ENCODE assay signal across 27 cellular contexts in genomic region chr1:200194477-200194876, GRCh38.
DNase-seq lines count a peak whose midpoint lies in the region; ATAC-seq, FAIRE-seq and TF ChIP-seq lines count a peak whose summit lies in the region.
"Had no signal": no experiment of that assay in that cellular context is flagged by ENCODE, and none has a peak within 500 bp of the region (broad histone marks: within the 10 kb centered on the region; RNA-seq: fewer than 3 reads in every experiment).

No MANE protein-coding gene starts in this region.

- TF ChIP-seq POLR2A in IMR-90 (IDR thresholded peaks at IDR 0.05; ENCODE audit: low read depth, low read length) = no peak

- H3K4me3 ChIP-seq in IMR-90 (ENCODE audit: insufficient read depth, low read depth, low read length) (no peak overlapping the region), bronchial epithelial cell (ENCODE audit: low read depth, low read length) (no peak overlapping the region)
- H3K4me3 ChIP-seq: BLaER1, GM12878 had no signal

- POLR2A ChIA-PET in IMR-90 (lab: Charles Lee; ENCODE audit: unreplicated experiment) = no interaction called here

- intact Hi-C loops in IMR-90 (cut with micrococcal nuclease) = no loop called here

- H2BK15ac ChIP-seq in IMR-90 (ENCODE audit: low read depth, low read length) = no peak overlapping the region

- H2AK5ac ChIP-seq in IMR-90 (ENCODE audit: low read depth, low read length) = peak overlapping the region; percentile 46; the same call in 1 of the 2 replicates

- no peaks in the 10 kb centered on the region for H3K9me3 ChIP-seq in IMR-90 (ENCODE audit: control insufficient read depth, insufficient read depth, low read length)
- H3K9me3 ChIP-seq: BE2C, BLaER1 had no signal

- no TSS peak for BruUV-seq in IMR-90 (replicated peaks; lab: Mats Ljungman, UMichigan)

- H3K9ac ChIP-seq in IMR-90 (ENCODE audit: low read depth, low read length) = no peak overlapping the region
- H3K9ac ChIP-seq: BLaER1 had no signal

- no peak for TF ChIP-seq RAD21 in IMR-90 (IDR thresholded peaks at IDR 0.05; ENCODE audit: low read length)

- H3K36me3 ChIP-seq in IMR-90 (ENCODE audit: control insufficient read depth, insufficient read depth, low read length) = no peaks in the 10 kb centered on the region
- H3K36me3 ChIP-seq in bronchial epithelial cell (ENCODE audit: control insufficient read depth, insufficient read depth, low read length) = no peaks in the 10 kb centered on the region
- H3K36me3 ChIP-seq: BE2C, BLaER1 had no signal

- no peaks in the 10 kb centered on the region for H3K4me1 Mint-ChIP-seq in activated CD8-positive, alpha-beta memory T cell treated with anti-CD3 and anti-CD28 coated beads, Interleukin-2, amount 10 ng/mL, durations not matched to agents 7 days and 5 days
- H3K4me1 Mint-ChIP-seq: CD14-positive monocyte; CD4-positive, alpha-beta memory T cell; CD4-positive, CD25-positive, alpha-beta regulatory T cell; CD8-positive, alpha-beta memory T cell had no signal

- H2BK5ac ChIP-seq in IMR-90 (ENCODE audit: low read depth, low read length, poor library complexity, severe bottlenecking) = no peak overlapping the region

- H2BK120ac ChIP-seq in IMR-90 (ENCODE audit: low read depth, low read length) = no peak overlapping the region

- 0 out of 2 replicates have a peak, but pooled peaks cover 4% of the 10 kb centered on the region for H3K9me1 ChIP-seq in IMR-90 (ENCODE audit: insufficient read depth, low read length)

- H3K23ac ChIP-seq in IMR-90 (ENCODE audit: low read depth, low read length) = no peak overlapping the region

- CTCF ChIA-PET in IMR-90 (lab: Yijun Ruan, JAX) = no interaction called here
- CTCF ChIA-PET in activated CD8-positive, alpha-beta memory T cell treated with anti-CD3 and anti-CD28 coated beads, Interleukin-2, amount 10 ng/mL, durations not matched to agents 7 days and 5 days (lab: Charles Lee) = no interaction called here

- H3K4me2 ChIP-seq in IMR-90 (ENCODE audit: low read depth, low read length) = no peak overlapping the region
- H3K4me2 ChIP-seq: BLaER1 had no signal

- H3K27me3 ChIP-seq in IMR-90 (ENCODE audit: control insufficient read depth, insufficient read depth, low read length) (no peaks in the 10 kb centered on the region), bronchial epithelial cell (ENCODE audit: control insufficient read depth, insufficient read depth, low read length) (no peaks in the 10 kb centered on the region)
- H3K27me3 ChIP-seq: BLaER1 had no signal

- H3K27ac ChIP-seq in IMR-90 (ENCODE audit: insufficient read depth, low read length) = no peak overlapping the region
- H3K27ac ChIP-seq: BLaER1 had no signal

- dilution Hi-C loops in IMR-90 (cut with HindIII; ENCODE audit: low sequenced_read_pairs, unreplicated experiment) = no loop called here

- DNase-seq in IMR-90 (no peak), bronchial epithelial cell (ENCODE audit: low read depth) (peak; percentile 21), NCI-H187 (lab: John Stamatoyannopoulos, UW) (no peak)
- no peak for DNase-seq in activated CD8-positive, alpha-beta memory T cell treated with anti-CD3 and anti-CD28 coated beads, Interleukin-2, amount 10 ng/mL, durations not matched to agents 7 days and 5 days
- DNase-seq: 8988T; ACHN; BE2C; C1 segment of cervical spinal cord; CD4-positive, alpha-beta memory T cell; CD4-positive, CD25-positive, alpha-beta regulatory T cell; CD8-positive, alpha-beta memory T cell; COR-L47; DMS 273 treated with DMSO at 0.1 percent for 48 hours; DMS153; DMS53; DMS79; DND-41; EL; GDM1 had no signal

- H2AFZ ChIP-seq in IMR-90 (replicated peaks; ENCODE audit: low read length, poor library complexity) = no peak overlapping the region

- no peak overlapping the region for H3K18ac ChIP-seq in IMR-90 (ENCODE audit: low read depth, low read length)

- no peak overlapping the region for H3K4me3 Mint-ChIP-seq in activated CD8-positive, alpha-beta memory T cell treated with anti-CD3 and anti-CD28 coated beads, Interleukin-2, amount 10 ng/mL, durations not matched to agents 7 days and 5 days
- H3K4me3 Mint-ChIP-seq: CD14-positive monocyte; CD4-positive, alpha-beta memory T cell; CD4-positive, CD25-positive, alpha-beta regulatory T cell; CD8-positive, alpha-beta memory T cell had no signal

- no peak overlapping the region for H3K27ac Mint-ChIP-seq in activated CD8-positive, alpha-beta memory T cell treated with anti-CD3 and anti-CD28 coated beads, Interleukin-2, amount 10 ng/mL, durations not matched to agents 7 days and 5 days
- H3K27ac Mint-ChIP-seq: CD14-positive monocyte; CD4-positive, alpha-beta memory T cell; CD4-positive, CD25-positive, alpha-beta regulatory T cell; CD8-positive, alpha-beta memory T cell had no signal

- no CpG with 5 or more reads among the region's 8 CpGs for WGBS in IMR-90 (ENCODE audit: extremely low coverage in 2 of 2, insufficient read length in 1 of 2), 2 experiments

- ATAC-seq in IMR-90 (ENCODE audit: low read depth) = no peak
- peak; percentile 99 for ATAC-seq in esophagus mucosa
- no peak for ATAC-seq in GM21381 (IDR thresholded peaks at IDR 0.05; ENCODE audit: unreplicated experiment)
- ATAC-seq in activated CD8-positive, alpha-beta memory T cell treated with anti-CD3 and anti-CD28 coated beads, Interleukin-2, amount 10 ng/mL, durations not matched to agents 7 days and 5 days = no peak
- ATAC-seq: GM12878 had no signal

- H3K79me1 ChIP-seq in IMR-90 (ENCODE audit: low read depth in 1 of 2, low read length in 2 of 2) = no peaks in the 10 kb centered on the region

- in situ Hi-C loops in IMR-90 (cut with MboI; ENCODE audit: low sequenced_read_pairs) = no loop called here

- no peaks in the 10 kb centered on the region for H3K9me3 Mint-ChIP-seq in activated CD8-positive, alpha-beta memory T cell treated with anti-CD3 and anti-CD28 coated beads, Interleukin-2, amount 10 ng/mL, durations not matched to agents 7 days and 5 days (ENCODE audit: low read depth)
- H3K9me3 Mint-ChIP-seq: CD4-positive, alpha-beta memory T cell had no signal

- FAIRE-seq in bronchial epithelial cell (lab: Jason Lieb, UNC) = no peak
- FAIRE-seq: A204.1, GM12892, GM18507 had no signal

- TF ChIP-seq CTCF in IMR-90 (conservative IDR thresholded peaks at IDR 0.05; ENCODE audit: low read depth, low read length) = no peak
- TF ChIP-seq CTCF in bronchial epithelial cell (IDR thresholded peaks at IDR 0.05; ENCODE audit: insufficient read depth, low read length, severe bottlenecking) = no peak

- H3K36me3 Mint-ChIP-seq in activated CD8-positive, alpha-beta memory T cell treated with anti-CD3 and anti-CD28 coated beads, Interleukin-2, amount 10 ng/mL, durations not matched to agents 7 days and 5 days = no peaks in the 10 kb centered on the region
- H3K36me3 Mint-ChIP-seq: CD14-positive monocyte; CD4-positive, alpha-beta memory T cell; CD4-positive, CD25-positive, alpha-beta regulatory T cell; CD8-positive, alpha-beta memory T cell had no signal

- H4K91ac ChIP-seq in IMR-90 (ENCODE audit: insufficient read depth, low read depth, low read length) = no peak overlapping the region

- H4K8ac ChIP-seq in IMR-90 (ENCODE audit: low read depth in 2 of 2, low read length in 2 of 2) = no peak overlapping the region

- no peak overlapping the region for H4K5ac ChIP-seq in IMR-90 (ENCODE audit: low read depth, low read length)

- no peak overlapping the region for H3K56ac ChIP-seq in IMR-90 (ENCODE audit: extremely low read depth, insufficient read depth, low read length)

- no peak overlapping the region for H3K4ac ChIP-seq in IMR-90 (ENCODE audit: low read depth, low read length)

- no peak overlapping the region for H3K14ac ChIP-seq in IMR-90 (replicated peaks; ENCODE audit: low read depth, low read length)

- H2BK20ac ChIP-seq in IMR-90 (ENCODE audit: low read depth, low read length) = no peak overlapping the region

- peaks cover 3% of the 10 kb centered on the region for H3K4me1 ChIP-seq in IMR-90 (ENCODE audit: control insufficient read depth, insufficient read depth, low read length)
- H3K4me1 ChIP-seq: BE2C, BLaER1 had no signal

- H3K27me3 Mint-ChIP-seq in activated CD8-positive, alpha-beta memory T cell treated with anti-CD3 and anti-CD28 coated beads, Interleukin-2, amount 10 ng/mL, durations not matched to agents 7 days and 5 days = peaks cover 25% of the 10 kb centered on the region

- no peak overlapping the region for H2AK9ac ChIP-seq in IMR-90 (replicated peaks; ENCODE audit: low read depth, low read length, poor library complexity)

- H4K20me1 ChIP-seq in IMR-90 (ENCODE audit: insufficient read depth, low read length) = no peaks in the 10 kb centered on the region
- H4K20me1 ChIP-seq: BLaER1 had no signal

TF ChIP-seq in IMR-90, 13 proteins besides CTCF, POLR2A, EP300 and RAD21 (continues in another document):
- TF ChIP-seq SMC3 (IDR thresholded peaks at IDR 0.05; ENCODE audit: low read depth, low read length) = no peak
- no peak for TF ChIP-seq NFE2L2 (IDR thresholded peaks at IDR 0.05; ENCODE audit: low read depth, low read length)
- no peak for TF ChIP-seq RCOR1 (IDR thresholded peaks at IDR 0.05; ENCODE audit: insufficient replicate concordance, low read length)
- TF ChIP-seq FOS (IDR thresholded peaks at IDR 0.05; ENCODE audit: low read depth, low read length) = no peak
- TF ChIP-seq CHD1 (IDR thresholded peaks at IDR 0.05; ENCODE audit: low read depth, low read length) = no peak
- TF ChIP-seq CEBPB (IDR thresholded peaks at IDR 0.05; ENCODE audit: low read depth, low read length) = no peak
- TF ChIP-seq USF2 (IDR thresholded peaks at IDR 0.05; ENCODE audit: low read depth, low read length) = no peak
- no peak for TF ChIP-seq ELK1 (IDR thresholded peaks at IDR 0.05; ENCODE audit: borderline replicate concordance, low read depth, low read length)
- TF ChIP-seq MAFK (IDR thresholded peaks at IDR 0.05; ENCODE audit: low read depth, low read length) = no peak
- no peak for TF ChIP-seq MXI1 (IDR thresholded peaks at IDR 0.05; ENCODE audit: borderline replicate concordance, low read depth, low read length)
- no peak for TF ChIP-seq BHLHE40 (IDR thresholded peaks at IDR 0.05; ENCODE audit: low read depth, low read length)
